In the genomic region with DNA sequence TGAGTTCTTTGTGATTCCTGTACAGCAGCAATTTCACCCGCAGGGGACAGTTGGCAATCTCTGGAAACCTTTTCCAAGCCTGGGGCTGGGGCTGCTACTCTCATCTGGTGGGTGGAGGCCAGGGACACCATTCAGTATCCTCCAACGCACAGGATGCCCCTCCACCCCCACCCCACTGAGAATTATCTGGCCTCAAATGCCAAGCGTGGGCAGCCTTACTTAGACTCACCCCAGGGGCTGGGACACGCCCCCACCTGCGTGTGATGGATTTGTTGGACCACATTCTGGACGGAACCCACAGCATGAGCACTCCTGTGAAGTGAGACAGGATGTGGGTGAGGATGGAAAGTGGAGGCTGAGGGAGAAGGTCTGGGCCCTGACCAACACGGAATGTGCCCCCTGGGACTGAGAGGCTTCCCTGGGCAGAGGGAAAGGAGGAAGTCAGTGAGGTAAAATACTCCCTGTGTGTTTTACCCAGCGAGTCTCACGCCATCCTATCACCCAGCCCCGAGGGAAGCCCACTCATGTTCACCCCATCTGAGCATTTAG, we compare ENCODE assay signal across 25 cellular contexts.
"Had no signal": no experiment of that assay in that cellular context is flagged by ENCODE, and none has a peak within 500 bp of the region (broad histone marks: within the 10 kb centered on the region; RNA-seq: fewer than 3 reads in every experiment).

No MANE protein-coding gene starts in this region.

- H3K27me3 ChIP-seq: breast epithelium, heart right ventricle, ovary, right lobe of liver had no signal

- DNase-seq: activated CD4-positive, alpha-beta T cell treated with anti-CD3 and anti-CD28 coated beads for 36 hours; activated CD4-positive, CD25-positive, alpha-beta regulatory T cell; activated CD8-positive, alpha-beta memory T cell treated with anti-CD3 and anti-CD28 coated beads, Interleukin-2, amount 10 ng/mL, durations not matched to agents 7 days and 5 days; activated CD8-positive, alpha-beta T cell treated with anti-CD3 and anti-CD28 coated beads, Interleukin-2, amount 10 ng/mL, durations not matched to agents 7 days and 5 days; activated naive CD8-positive, alpha-beta T cell treated with anti-CD3 and anti-CD28 coated beads, Interleukin-2, amount 50 U/mL, for 24 hours; activated T-cell treated with anti-CD3 and anti-CD28 coated beads, Interleukin-2, amount 50 U/mL, for 48 hours; amygdala; central memory CD4-positive, alpha-beta T cell; esophagus squamous epithelium; foreskin melanocyte; heart right ventricle; kidney glomerular epithelial cell; left lung; lower lobe of right lung; mucosa of descending colon; ovary; right lobe of liver; stimulated activated CD4-positive, alpha-beta T cell treated with anti-CD3 and anti-CD28 coated beads, Interleukin-4, amount 100 ng/mL, for 24 hours; stomach; T-helper 2 cell; tibial artery had no signal

- H3K4me1 ChIP-seq: breast epithelium, left lung, lower lobe of right lung, right lobe of liver had no signal

- H3K36me3 ChIP-seq: breast epithelium, esophagus squamous epithelium, heart right ventricle, left lung, lower lobe of right lung, neutrophil, ovary, right lobe of liver had no signal

- ATAC-seq: activated CD4-positive, alpha-beta T cell treated with anti-CD3 and anti-CD28 coated beads for 36 hours; activated CD8-positive, alpha-beta memory T cell treated with anti-CD3 and anti-CD28 coated beads, Interleukin-2, amount 10 ng/mL, durations not matched to agents 7 days and 5 days; activated CD8-positive, alpha-beta T cell treated with anti-CD3 and anti-CD28 coated beads, Interleukin-2, amount 10 ng/mL, durations not matched to agents 7 days and 5 days; activated naive CD8-positive, alpha-beta T cell treated with anti-CD3 and anti-CD28 coated beads, Interleukin-2, amount 50 U/mL, for 24 hours; heart right ventricle; left lung; lower lobe of right lung; mucosa of descending colon; natural killer cell treated with Interleukin-12 subunit alpha and Interleukin-12 subunit beta and Interleukin-15 and Interleukin-18, amount 100 ng/mL, for 72 hours; right lobe of liver; stimulated activated effector memory CD8-positive, alpha-beta T cell treated with anti-CD3 and anti-CD28 coated beads, Interleukin-12 subunit alpha, Interleukin-12 subunit beta, amount 100 ng/mL, for 72 hours had no signal

- H3K4me3 ChIP-seq: breast epithelium, esophagus squamous epithelium, heart right ventricle, left lung, lower lobe of right lung, mucosa of descending colon, ovary, right lobe of liver, stomach, tibial artery had no signal

- H3K9me3 ChIP-seq: breast epithelium, esophagus squamous epithelium, left lung, lower lobe of right lung, mucosa of descending colon, neutrophil, ovary, right lobe of liver, stomach, tibial artery had no signal

- H3K27ac ChIP-seq: breast epithelium, esophagus squamous epithelium, heart right ventricle, left lung, lower lobe of right lung, neutrophil, ovary, right lobe of liver, stomach, tibial artery had no signal
